In genomic region chr22:28360846-28361424, GRCh38 we compare ENCODE assay signal across 24 cellular contexts.
"Had no signal": no experiment of that assay in that cellular context is flagged by ENCODE, and none has a peak within 500 bp of the region (broad histone marks: within the 10 kb centered on the region; RNA-seq: fewer than 3 reads in every experiment).

No MANE protein-coding gene starts in this region.

- H3K36me3 ChIP-seq: pancreas, prostate gland, sigmoid colon, stomach, suprapubic skin, tibial artery, upper lobe of right lung had no signal

- H3K4me1 ChIP-seq: pancreas, prostate gland, sigmoid colon, suprapubic skin, tibial artery, upper lobe of right lung had no signal

- H3K9me3 ChIP-seq: pancreas, prostate gland, suprapubic skin, tibial artery, upper lobe of right lung had no signal

- H3K4me3 ChIP-seq: pancreas, prostate gland, sigmoid colon, stomach, suprapubic skin, tibial artery, upper lobe of right lung had no signal

- H3K4me1 Mint-ChIP-seq: stimulated activated naive B cell treated with anti-CD40 and anti-IgM and Interleukin-4, amounts not matched to agents 10 μg/mL and 1 μg/mL and 100 μg/mL, for 72 hours had no signal

- H3K27ac ChIP-seq: pancreas, prostate gland, sigmoid colon, stomach, suprapubic skin, tibial artery, upper lobe of right lung, VCaP had no signal

- H3K27me3 ChIP-seq: pancreas, sigmoid colon, stomach, suprapubic skin, tibial artery, upper lobe of right lung had no signal

- H3K4me3 Mint-ChIP-seq: dendritic cell treated with granulocyte-macrophage colony-stimulating factor and Interleukin-4, amounts not matched to agents 40 ng/mL and 50 ng/mL, for 4 days; endodermal cell; stimulated activated naive B cell treated with anti-CD40 and anti-IgM and Interleukin-4, amounts not matched to agents 10 μg/mL and 1 μg/mL and 100 μg/mL, for 72 hours had no signal

- H3K27me3 Mint-ChIP-seq: dendritic cell treated with granulocyte-macrophage colony-stimulating factor and Interleukin-4, amounts not matched to agents 40 ng/mL and 50 ng/mL, for 4 days had no signal

- ATAC-seq: esophagus mucosa; left cardiac atrium; left ventricle myocardium superior; pancreas; stimulated activated naive B cell treated with anti-CD40 and anti-IgM and Interleukin-4, amounts not matched to agents 10 μg/mL and 1 μg/mL and 100 μg/mL, for 72 hours; upper lobe of right lung had no signal

- H3K27ac Mint-ChIP-seq: dendritic cell treated with granulocyte-macrophage colony-stimulating factor and Interleukin-4, amounts not matched to agents 40 ng/mL and 50 ng/mL, for 4 days; endodermal cell; stimulated activated naive B cell treated with anti-CD40 and anti-IgM and Interleukin-4, amounts not matched to agents 10 μg/mL and 1 μg/mL and 100 μg/mL, for 72 hours had no signal

- DNase-seq: amygdala; central memory CD4-positive, alpha-beta T cell; endodermal cell; foreskin fibroblast; head of caudate nucleus; hippocampal formation; left cardiac atrium; left ventricle myocardium superior; pancreas; sigmoid colon; small intestine; stimulated activated CD4-positive, alpha-beta T cell treated with anti-CD3 and anti-CD28 coated beads, Interleukin-1b, Interleukin-23, amount 100 ng/mL, for 48 hours; stimulated activated CD4-positive, alpha-beta T cell treated with anti-CD3 and anti-CD28 coated beads, Interleukin-4, amount 100 ng/mL, for 4 hours; stimulated activated CD8-positive, alpha-beta memory T cell treated with anti-CD3 and anti-CD28 coated beads, Interleukin-4, amount 100 ng/mL, for 48 hours; stimulated activated naive B cell treated with anti-CD40 and anti-IgM and Interleukin-4, amounts not matched to agents 10 μg/mL and 1 μg/mL and 100 μg/mL, for 72 hours; stomach; T-helper 9 cell; tibial artery; upper lobe of right lung had no signal
